In the genomic region with DNA sequence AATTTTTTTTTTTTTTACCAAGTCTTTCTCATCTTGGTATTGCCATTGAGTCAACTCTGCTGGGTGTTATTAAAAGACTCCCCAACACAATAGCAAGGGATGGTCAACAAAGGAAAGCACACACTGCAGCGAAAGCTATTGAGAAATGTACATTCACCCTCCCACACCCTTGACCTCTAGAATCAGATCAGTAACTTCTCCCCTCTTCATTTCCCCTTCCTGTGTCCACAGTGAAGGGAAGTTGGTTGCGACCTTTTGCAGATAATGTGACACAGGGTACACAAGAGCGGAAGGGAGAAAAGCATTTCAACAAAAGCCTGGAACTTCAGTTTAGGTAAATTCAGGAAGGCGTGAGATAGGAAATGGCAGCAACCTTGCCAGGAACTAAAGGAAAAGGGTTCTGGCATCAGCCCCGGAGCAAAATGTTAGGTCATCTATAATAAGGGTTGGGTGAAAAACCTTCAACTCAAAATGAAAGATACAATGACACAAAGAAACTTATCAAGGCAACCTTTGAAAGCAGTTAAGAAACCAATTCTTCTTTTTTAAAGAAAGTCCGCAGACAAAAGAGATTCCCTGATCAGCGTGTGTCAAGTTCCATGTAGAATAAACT, we compare ENCODE assay signal across 26 cellular contexts.
DNase-seq lines count a peak whose midpoint lies in the region; ATAC-seq, FAIRE-seq and TF ChIP-seq lines count a peak whose summit lies in the region.
"Had no signal": no experiment of that assay in that cellular context is flagged by ENCODE, and none has a peak within 500 bp of the region (broad histone marks: within the 10 kb centered on the region; RNA-seq: fewer than 3 reads in every experiment).

No MANE protein-coding gene starts in this region.

- H3K36me3 ChIP-seq in heart left ventricle (no peaks in the 10 kb centered on the region), lung (ENCODE audit: control insufficient read depth in 2 of 2, insufficient read depth in 2 of 2, low read length in 2 of 2) (no peaks in the 10 kb centered on the region), upper lobe of right lung (no peaks in the 10 kb centered on the region)
- H3K36me3 ChIP-seq: colonic mucosa, neutrophil had no signal

- H3K27ac Mint-ChIP-seq in activated CD8-positive, alpha-beta memory T cell treated with anti-CD3 and anti-CD28 coated beads, Interleukin-2, amount 10 ng/mL, durations not matched to agents 7 days and 5 days = no peak overlapping the region
- H3K27ac Mint-ChIP-seq: activated CD4-positive, alpha-beta T cell treated with anti-CD3 and anti-CD28 coated beads for 36 hours; activated naive CD4-positive, alpha-beta T cell treated with anti-CD3 and anti-CD28 coated beads, Interleukin-2, amount 50 U/mL, for 24 hours; activated T-cell treated with anti-CD3 and anti-CD28 coated beads, Interleukin-2, amount 50 U/mL, for 72 hours; brain; type B pancreatic cell had no signal

- H3K27me3 Mint-ChIP-seq in activated CD8-positive, alpha-beta memory T cell treated with anti-CD3 and anti-CD28 coated beads, Interleukin-2, amount 10 ng/mL, durations not matched to agents 7 days and 5 days = no peaks in the 10 kb centered on the region
- H3K27me3 Mint-ChIP-seq: type B pancreatic cell had no signal

- 56 to 64% (median 61%) methylated on average over 7 of the region's 7 CpGs for WGBS in heart left ventricle, 4 donors
- WGBS in lung, 2 donors = 41 to 46% methylated on average over 7 of the region's 7 CpGs

- H3K4me3 Mint-ChIP-seq in activated CD8-positive, alpha-beta memory T cell treated with anti-CD3 and anti-CD28 coated beads, Interleukin-2, amount 10 ng/mL, durations not matched to agents 7 days and 5 days = no peak overlapping the region
- H3K4me3 Mint-ChIP-seq: activated CD4-positive, alpha-beta T cell treated with anti-CD3 and anti-CD28 coated beads for 36 hours; activated naive CD4-positive, alpha-beta T cell treated with anti-CD3 and anti-CD28 coated beads, Interleukin-2, amount 50 U/mL, for 24 hours; activated T-cell treated with anti-CD3 and anti-CD28 coated beads, Interleukin-2, amount 50 U/mL, for 72 hours; brain; type B pancreatic cell had no signal

- H3K27me3 ChIP-seq in heart left ventricle (no peaks in the 10 kb centered on the region), lung (ENCODE audit: control insufficient read depth, insufficient read depth) (no peaks in the 10 kb centered on the region), upper lobe of right lung (no peaks in the 10 kb centered on the region)
- H3K27me3 ChIP-seq: colonic mucosa, hepatocyte, neutrophil had no signal

- TF ChIP-seq POLR2A in heart left ventricle (IDR thresholded peaks at IDR 0.05) = no peak

- no peak overlapping the region for H3K4me3 ChIP-seq in heart left ventricle
- H3K4me3 ChIP-seq in lung = no peak overlapping the region
- H3K4me3 ChIP-seq in upper lobe of right lung = no peak overlapping the region
- H3K4me3 ChIP-seq: colonic mucosa, hepatocyte had no signal

- H3K4me1 ChIP-seq in heart left ventricle = peaks cover 0 to 39% (median 12%) of the 10 kb centered on the region in 12 donors
- H3K4me1 ChIP-seq in lung (ENCODE audit: control insufficient read depth in 2 of 2, insufficient read depth in 2 of 2, low read length in 2 of 2) = peaks cover 0 to 3% of the 10 kb centered on the region in 2 donors
- peaks cover 7% of the 10 kb centered on the region for H3K4me1 ChIP-seq in upper lobe of right lung
- H3K4me1 ChIP-seq: colonic mucosa had no signal

- H3K4me1 Mint-ChIP-seq in activated CD8-positive, alpha-beta memory T cell treated with anti-CD3 and anti-CD28 coated beads, Interleukin-2, amount 10 ng/mL, durations not matched to agents 7 days and 5 days = no peaks in the 10 kb centered on the region
- H3K4me1 Mint-ChIP-seq: activated CD4-positive, alpha-beta T cell treated with anti-CD3 and anti-CD28 coated beads for 36 hours; activated naive CD4-positive, alpha-beta T cell treated with anti-CD3 and anti-CD28 coated beads, Interleukin-2, amount 50 U/mL, for 24 hours had no signal

- intact Hi-C loops in heart left ventricle (cut with DNase I) (no loop called here), Right ventricle myocardium inferior (cut with DNase I) (no loop called here), upper lobe of right lung (cut with DNase I) (no loop called here)

- no peak for FAIRE-seq in GM19239 (lab: Jason Lieb, UNC)
- FAIRE-seq: islet of Langerhans had no signal

- CTCF ChIA-PET in activated CD8-positive, alpha-beta memory T cell treated with anti-CD3 and anti-CD28 coated beads, Interleukin-2, amount 10 ng/mL, durations not matched to agents 7 days and 5 days (lab: Charles Lee) = no interaction called here

- no peak for TF ChIP-seq CTCF in heart left ventricle (IDR thresholded peaks at IDR 0.05)
- TF ChIP-seq CTCF in lung (IDR thresholded peaks at IDR 0.05; ENCODE audit: control extremely low read depth, extremely low read depth) = no peak
- TF ChIP-seq CTCF in upper lobe of right lung (IDR thresholded peaks at IDR 0.05) = no peak

- H3K9me3 ChIP-seq in heart left ventricle (no peaks in the 10 kb centered on the region), lung (ENCODE audit: control insufficient read depth in 2 of 2, insufficient read depth in 1 of 2, low read length in 1 of 2) (no peaks in the 10 kb centered on the region), upper lobe of right lung (no peaks in the 10 kb centered on the region)
- H3K9me3 ChIP-seq: colonic mucosa, neutrophil had no signal

- H3K27ac ChIP-seq in heart left ventricle (peak overlapping the region in 4 of 12 donors; percentile 4 to 49 (median 40)), lung (ENCODE audit: low read depth in 1 of 2, low read length in 1 of 2) (no peak overlapping the region), upper lobe of right lung (peak overlapping the region; percentile 33)
- H3K27ac ChIP-seq: 22Rv1, colonic mucosa, hepatocyte, KMS-11, neutrophil had no signal

- H3K9me3 Mint-ChIP-seq in activated CD8-positive, alpha-beta memory T cell treated with anti-CD3 and anti-CD28 coated beads, Interleukin-2, amount 10 ng/mL, durations not matched to agents 7 days and 5 days (ENCODE audit: low read depth) = no peaks in the 10 kb centered on the region
- H3K9me3 Mint-ChIP-seq: activated naive CD4-positive, alpha-beta T cell treated with anti-CD3 and anti-CD28 coated beads, Interleukin-2, amount 50 U/mL, for 24 hours; brain had no signal

- H3K36me3 Mint-ChIP-seq in activated CD8-positive, alpha-beta memory T cell treated with anti-CD3 and anti-CD28 coated beads, Interleukin-2, amount 10 ng/mL, durations not matched to agents 7 days and 5 days = no peaks in the 10 kb centered on the region
- H3K36me3 Mint-ChIP-seq: activated naive CD4-positive, alpha-beta T cell treated with anti-CD3 and anti-CD28 coated beads, Interleukin-2, amount 50 U/mL, for 24 hours; brain; type B pancreatic cell had no signal

- peak in 4 of 5 donors; percentile 15 to 27 (median 22) for DNase-seq in heart left ventricle
- DNase-seq in Right ventricle myocardium inferior (ENCODE audit: missing footprints) = no peak
- peak; percentile 69 to 76 for DNase-seq in dermis microvascular lymphatic vessel endothelial cell (ENCODE audit: low read depth in 2 of 2)
- DNase-seq in lung (ENCODE audit: low spot score) = no peak
- DNase-seq in upper lobe of right lung = no peak
- no peak for DNase-seq in GM19239 (ENCODE audit: insufficient read length, low spot score)
- DNase-seq in GDM1 (lab: John Stamatoyannopoulos, UW) = no peak
- DNase-seq in activated CD8-positive, alpha-beta memory T cell treated with anti-CD3 and anti-CD28 coated beads, Interleukin-2, amount 10 ng/mL, durations not matched to agents 7 days and 5 days = no peak
- DNase-seq: activated CD4-positive, alpha-beta T cell treated with anti-CD3 and anti-CD28 coated beads for 36 hours; activated T-cell treated with anti-CD3 and anti-CD28 coated beads, Interleukin-2, amount 50 U/mL, for 72 hours; AML-193; colonic mucosa; DMS53; NCI-H2029 treated with DMSO at 0.1 percent for 48 hours; NCI-H510A; stimulated activated CD4-positive, alpha-beta T cell treated with anti-CD3 and anti-CD28 coated beads, Interleukin-12 subunit alpha, Interleukin-12 subunit beta, amount 100 ng/mL, for 4 hours; T1000 had no signal

- ATAC-seq in heart left ventricle = peak; percentile 26 to 86 (median 81)
- no peak for ATAC-seq in Right ventricle myocardium inferior
- peak; percentile 6 for ATAC-seq in lung (ENCODE audit: insufficient read depth, low FRiP score)
- peak; percentile 80 for ATAC-seq in upper lobe of right lung
- ATAC-seq in activated CD8-positive, alpha-beta memory T cell treated with anti-CD3 and anti-CD28 coated beads, Interleukin-2, amount 10 ng/mL, durations not matched to agents 7 days and 5 days = no peak
- ATAC-seq: activated CD4-positive, alpha-beta T cell treated with anti-CD3 and anti-CD28 coated beads for 36 hours; activated T-cell treated with anti-CD3 and anti-CD28 coated beads, Interleukin-2, amount 50 U/mL, for 72 hours; SK-N-SH treated with all-trans-retinoic acid at 6 μM for 48 hours had no signal

Comparison
In these comparisons a context has a peak if more than half of its experiments do, and no peak if none do; other contexts are left out.
1. ATAC-seq: peak in heart left ventricle (4 of 4), lung (single experiment) and upper lobe of right lung (single experiment); none in Right ventricle myocardium inferior (single experiment) and activated CD8-positive, alpha-beta memory T cell treated with anti-CD3 and anti-CD28 coated beads, Interleukin-2, amount 10 ng/mL, durations not matched to agents 7 days and 5 days (single experiment).
2. DNase-seq: peak in heart left ventricle (4 of 5) and dermis microvascular lymphatic vessel endothelial cell (2 of 2); none in Right ventricle myocardium inferior (single experiment), lung (single experiment), upper lobe of right lung (single experiment), GM19239 (single experiment), GDM1 (single experiment) and activated CD8-positive, alpha-beta memory T cell treated with anti-CD3 and anti-CD28 coated beads, Interleukin-2, amount 10 ng/mL, durations not matched to agents 7 days and 5 days (single experiment).